ENCODE assay signal across 1 cellular context in the genomic region with DNA sequence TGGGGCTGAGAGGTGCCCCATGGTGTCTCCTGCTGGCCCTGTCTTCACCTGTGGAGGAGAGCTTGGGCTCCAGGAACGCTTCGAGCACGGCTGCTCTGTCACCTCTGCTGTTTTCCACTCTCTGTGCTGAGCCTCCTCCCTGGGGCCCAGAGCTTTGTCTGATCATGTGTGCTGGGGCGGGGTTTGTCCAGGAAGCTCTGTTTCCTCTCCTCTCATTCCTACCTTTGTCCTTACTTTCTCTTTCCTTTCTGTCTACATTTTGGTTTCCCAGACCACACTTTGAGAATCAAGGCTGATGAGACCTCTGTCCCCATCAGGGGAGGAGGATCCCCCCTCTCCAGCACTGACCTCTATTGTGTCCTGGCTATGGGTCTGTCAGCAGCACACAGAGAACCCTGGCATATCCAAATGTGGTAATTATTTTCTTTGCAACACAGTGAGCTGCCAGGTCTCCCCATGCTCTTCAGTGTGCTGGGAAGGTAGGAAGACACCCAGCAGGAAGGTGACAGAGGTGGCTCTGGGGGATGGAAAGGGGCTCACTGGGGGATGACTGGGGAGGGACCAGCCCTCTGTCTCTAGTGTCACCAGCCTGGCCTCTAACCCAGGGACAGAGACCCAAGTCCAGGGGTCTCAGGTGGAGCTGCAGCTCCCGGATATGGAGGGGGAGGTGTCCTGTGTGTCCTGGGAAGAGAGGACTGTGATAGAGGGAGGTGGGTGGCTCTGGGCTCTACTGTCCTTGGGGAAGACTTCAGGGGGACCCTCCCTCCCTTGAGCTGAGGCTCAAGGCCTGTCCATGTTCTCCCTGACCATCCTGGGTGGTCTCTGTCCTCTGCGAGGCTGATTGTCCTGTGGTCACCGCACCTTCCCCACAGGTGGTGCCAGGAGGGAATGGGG.
TF ChIP-seq lines count a peak whose summit lies in the region.

A gene (minus strand): TSS at position 128 of the 894 bp plus-strand sequence. CDS start 107 bp downstream, at position 21.

TF ChIP-seq in HepG2, 621 proteins besides CTCF, POLR2A, EP300 and RAD21 (continued from another document and continues in another):
- TF ChIP-seq TEAD2 (CRISPR knock-in tag; IDR thresholded peaks at IDR 0.05): no peak
- TF ChIP-seq, protein P1, sequence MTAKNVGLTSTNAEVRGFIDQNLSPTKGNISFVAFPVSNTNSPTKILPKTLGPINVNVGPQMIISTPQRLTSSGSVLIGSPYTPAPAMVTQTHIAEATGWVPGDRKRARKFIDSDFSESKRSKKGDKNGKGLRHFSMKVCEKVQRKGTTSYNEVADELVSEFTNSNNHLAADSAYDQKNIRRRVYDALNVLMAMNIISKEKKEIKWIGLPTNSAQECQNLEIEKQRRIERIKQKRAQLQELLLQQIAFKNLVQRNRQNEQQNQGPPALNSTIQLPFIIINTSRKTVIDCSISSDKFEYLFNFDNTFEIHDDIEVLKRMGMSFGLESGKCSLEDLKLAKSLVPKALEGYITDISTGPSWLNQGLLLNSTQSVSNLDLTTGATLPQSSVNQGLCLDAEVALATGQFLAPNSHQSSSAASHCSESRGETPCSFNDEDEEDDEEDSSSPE (CRISPR knock-in tag; IDR thresholded peaks at IDR 0.05): no peak
- TF ChIP-seq, protein P2, sequence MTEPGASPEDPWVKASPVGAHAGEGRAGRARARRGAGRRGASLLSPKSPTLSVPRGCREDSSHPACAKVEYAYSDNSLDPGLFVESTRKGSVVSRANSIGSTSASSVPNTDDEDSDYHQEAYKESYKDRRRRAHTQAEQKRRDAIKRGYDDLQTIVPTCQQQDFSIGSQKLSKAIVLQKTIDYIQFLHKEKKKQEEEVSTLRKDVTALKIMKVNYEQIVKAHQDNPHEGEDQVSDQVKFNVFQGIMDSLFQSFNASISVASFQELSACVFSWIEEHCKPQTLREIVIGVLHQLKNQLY (CRISPR knock-in tag; IDR thresholded peaks at IDR 0.05): peak; percentile 47; the same call in 1 of the 2 replicates
- TF ChIP-seq MLLT10 (CRISPR knock-in tag; IDR thresholded peaks at IDR 0.05): no peak
- TF ChIP-seq ZNF841 (CRISPR knock-in tag; IDR thresholded peaks at IDR 0.05; ENCODE audit: borderline replicate concordance): no peak
- TF ChIP-seq BORCS8-MEF2B (CRISPR knock-in tag; IDR thresholded peaks at IDR 0.05): peak; percentile 43; the same call in 1 of the 2 replicates
- TF ChIP-seq DMAP1 (CRISPR knock-in tag; IDR thresholded peaks at IDR 0.05): no peak
- TF ChIP-seq, protein P3, sequence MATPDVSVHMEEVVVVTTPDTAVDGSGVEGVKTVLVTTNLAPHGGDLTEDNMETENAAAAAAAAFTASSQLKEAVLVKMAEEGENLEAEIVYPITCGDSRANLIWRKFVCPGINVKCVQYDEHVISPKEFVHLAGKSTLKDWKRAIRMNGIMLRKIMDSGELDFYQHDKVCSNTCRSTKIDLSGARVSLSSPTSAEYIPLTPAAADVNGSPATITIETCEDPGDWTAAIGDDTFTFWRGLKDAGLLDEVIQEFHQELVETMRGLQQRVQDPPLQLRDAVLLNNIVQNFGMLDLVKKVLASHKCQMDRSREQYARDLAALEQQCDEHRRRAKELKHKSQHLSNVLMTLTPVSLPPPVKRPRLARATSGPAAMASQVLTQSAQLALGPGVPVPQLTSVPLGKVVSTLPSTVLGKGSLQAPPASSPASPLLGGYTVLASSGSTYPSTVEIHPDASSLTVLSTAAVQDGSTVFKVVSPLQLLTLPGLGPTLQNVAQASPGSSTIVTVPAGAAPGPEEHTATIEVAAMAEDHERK (CRISPR knock-in tag; IDR thresholded peaks at IDR 0.05; ENCODE audit: low read depth): no peak
- TF ChIP-seq SMARCC2 (IDR thresholded peaks at IDR 0.05): no peak
- TF ChIP-seq, protein P4, sequence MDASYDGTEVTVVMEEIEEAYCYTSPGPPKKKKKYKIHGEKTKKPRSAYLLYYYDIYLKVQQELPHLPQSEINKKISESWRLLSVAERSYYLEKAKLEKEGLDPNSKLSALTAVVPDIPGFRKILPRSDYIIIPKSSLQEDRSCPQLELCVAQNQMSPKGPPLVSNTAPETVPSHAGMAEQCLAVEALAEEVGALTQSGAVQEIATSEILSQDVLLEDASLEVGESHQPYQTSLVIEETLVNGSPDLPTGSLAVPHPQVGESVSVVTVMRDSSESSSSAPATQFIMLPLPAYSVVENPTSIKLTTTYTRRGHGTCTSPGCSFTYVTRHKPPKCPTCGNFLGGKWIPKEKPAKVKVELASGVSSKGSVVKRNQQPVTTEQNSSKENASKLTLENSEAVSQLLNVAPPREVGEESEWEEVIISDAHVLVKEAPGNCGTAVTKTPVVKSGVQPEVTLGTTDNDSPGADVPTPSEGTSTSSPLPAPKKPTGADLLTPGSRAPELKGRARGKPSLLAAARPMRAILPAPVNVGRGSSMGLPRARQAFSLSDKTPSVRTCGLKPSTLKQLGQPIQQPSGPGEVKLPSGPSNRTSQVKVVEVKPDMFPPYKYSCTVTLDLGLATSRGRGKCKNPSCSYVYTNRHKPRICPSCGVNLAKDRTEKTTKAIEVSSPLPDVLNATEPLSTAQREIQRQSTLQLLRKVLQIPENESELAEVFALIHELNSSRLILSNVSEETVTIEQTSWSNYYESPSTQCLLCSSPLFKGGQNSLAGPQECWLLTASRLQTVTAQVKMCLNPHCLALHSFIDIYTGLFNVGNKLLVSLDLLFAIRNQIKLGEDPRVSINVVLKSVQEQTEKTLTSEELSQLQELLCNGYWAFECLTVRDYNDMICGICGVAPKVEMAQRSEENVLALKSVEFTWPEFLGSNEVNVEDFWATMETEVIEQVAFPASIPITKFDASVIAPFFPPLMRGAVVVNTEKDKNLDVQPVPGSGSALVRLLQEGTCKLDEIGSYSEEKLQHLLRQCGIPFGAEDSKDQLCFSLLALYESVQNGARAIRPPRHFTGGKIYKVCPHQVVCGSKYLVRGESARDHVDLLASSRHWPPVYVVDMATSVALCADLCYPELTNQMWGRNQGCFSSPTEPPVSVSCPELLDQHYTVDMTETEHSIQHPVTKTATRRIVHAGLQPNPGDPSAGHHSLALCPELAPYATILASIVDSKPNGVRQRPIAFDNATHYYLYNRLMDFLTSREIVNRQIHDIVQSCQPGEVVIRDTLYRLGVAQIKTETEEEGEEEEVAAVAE (CRISPR knock-in tag; IDR thresholded peaks at IDR 0.05; ENCODE audit: borderline replicate concordance): 0 out of 2 replicates have a peak, but pooled peaks have one; percentile 36
- TF ChIP-seq NRL (CRISPR knock-in tag; IDR thresholded peaks at IDR 0.05; ENCODE audit: borderline replicate concordance): no peak
- TF ChIP-seq ADNP (CRISPR knock-in tag; IDR thresholded peaks at IDR 0.05): no peak
- TF ChIP-seq ZNF629 (CRISPR knock-in tag; conservative IDR thresholded peaks at IDR 0.05): no peak; the same call in 1 of the 2 replicates
- no peak for TF ChIP-seq ERF (CRISPR knock-in tag; IDR thresholded peaks at IDR 0.05)
- TF ChIP-seq RBAK (CRISPR knock-in tag; IDR thresholded peaks at IDR 0.05): no peak
- TF ChIP-seq MAZ (IDR thresholded peaks at IDR 0.05; ENCODE audit: borderline replicate concordance, low read depth, low read length): no peak
- no peak; the same call in 1 of the 2 replicates for TF ChIP-seq MAZ (CRISPR knock-in tag; IDR thresholded peaks at IDR 0.05; ENCODE audit: low read depth)
- TF ChIP-seq, protein P5, sequence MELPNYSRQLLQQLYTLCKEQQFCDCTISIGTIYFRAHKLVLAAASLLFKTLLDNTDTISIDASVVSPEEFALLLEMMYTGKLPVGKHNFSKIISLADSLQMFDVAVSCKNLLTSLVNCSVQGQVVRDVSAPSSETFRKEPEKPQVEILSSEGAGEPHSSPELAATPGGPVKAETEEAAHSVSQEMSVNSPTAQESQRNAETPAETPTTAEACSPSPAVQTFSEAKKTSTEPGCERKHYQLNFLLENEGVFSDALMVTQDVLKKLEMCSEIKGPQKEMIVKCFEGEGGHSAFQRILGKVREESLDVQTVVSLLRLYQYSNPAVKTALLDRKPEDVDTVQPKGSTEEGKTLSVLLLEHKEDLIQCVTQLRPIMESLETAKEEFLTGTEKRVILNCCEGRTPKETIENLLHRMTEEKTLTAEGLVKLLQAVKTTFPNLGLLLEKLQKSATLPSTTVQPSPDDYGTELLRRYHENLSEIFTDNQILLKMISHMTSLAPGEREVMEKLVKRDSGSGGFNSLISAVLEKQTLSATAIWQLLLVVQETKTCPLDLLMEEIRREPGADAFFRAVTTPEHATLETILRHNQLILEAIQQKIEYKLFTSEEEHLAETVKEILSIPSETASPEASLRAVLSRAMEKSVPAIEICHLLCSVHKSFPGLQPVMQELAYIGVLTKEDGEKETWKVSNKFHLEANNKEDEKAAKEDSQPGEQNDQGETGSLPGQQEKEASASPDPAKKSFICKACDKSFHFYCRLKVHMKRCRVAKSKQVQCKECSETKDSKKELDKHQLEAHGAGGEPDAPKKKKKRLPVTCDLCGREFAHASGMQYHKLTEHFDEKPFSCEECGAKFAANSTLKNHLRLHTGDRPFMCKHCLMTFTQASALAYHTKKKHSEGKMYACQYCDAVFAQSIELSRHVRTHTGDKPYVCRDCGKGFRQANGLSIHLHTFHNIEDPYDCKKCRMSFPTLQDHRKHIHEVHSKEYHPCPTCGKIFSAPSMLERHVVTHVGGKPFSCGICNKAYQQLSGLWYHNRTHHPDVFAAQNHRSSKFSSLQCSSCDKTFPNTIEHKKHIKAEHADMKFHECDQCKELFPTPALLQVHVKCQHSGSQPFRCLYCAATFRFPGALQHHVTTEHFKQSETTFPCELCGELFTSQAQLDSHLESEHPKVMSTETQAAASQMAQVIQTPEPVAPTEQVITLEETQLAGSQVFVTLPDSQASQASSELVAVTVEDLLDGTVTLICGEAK (IDR thresholded peaks at IDR 0.05): no peak
- TF ChIP-seq, protein P5 (CRISPR knock-in tag; IDR thresholded peaks at IDR 0.05): no peak; the same call in 1 of the 2 replicates
- no peak for TF ChIP-seq SKI (IDR thresholded peaks at IDR 0.05; ENCODE audit: partially characterized antibody)
- TF ChIP-seq, protein P6, sequence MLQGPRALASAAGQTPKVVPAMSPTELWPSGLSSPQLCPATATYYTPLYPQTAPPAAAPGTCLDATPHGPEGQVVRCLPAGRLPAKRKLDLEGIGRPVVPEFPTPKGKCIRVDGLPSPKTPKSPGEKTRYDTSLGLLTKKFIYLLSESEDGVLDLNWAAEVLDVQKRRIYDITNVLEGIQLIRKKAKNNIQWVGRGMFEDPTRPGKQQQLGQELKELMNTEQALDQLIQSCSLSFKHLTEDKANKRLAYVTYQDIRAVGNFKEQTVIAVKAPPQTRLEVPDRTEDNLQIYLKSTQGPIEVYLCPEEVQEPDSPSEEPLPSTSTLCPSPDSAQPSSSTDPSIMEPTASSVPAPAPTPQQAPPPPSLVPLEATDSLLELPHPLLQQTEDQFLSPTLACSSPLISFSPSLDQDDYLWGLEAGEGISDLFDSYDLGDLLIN (CRISPR knock-in tag; IDR thresholded peaks at IDR 0.05; ENCODE audit: borderline replicate concordance): no peak
- TF ChIP-seq, protein P7, sequence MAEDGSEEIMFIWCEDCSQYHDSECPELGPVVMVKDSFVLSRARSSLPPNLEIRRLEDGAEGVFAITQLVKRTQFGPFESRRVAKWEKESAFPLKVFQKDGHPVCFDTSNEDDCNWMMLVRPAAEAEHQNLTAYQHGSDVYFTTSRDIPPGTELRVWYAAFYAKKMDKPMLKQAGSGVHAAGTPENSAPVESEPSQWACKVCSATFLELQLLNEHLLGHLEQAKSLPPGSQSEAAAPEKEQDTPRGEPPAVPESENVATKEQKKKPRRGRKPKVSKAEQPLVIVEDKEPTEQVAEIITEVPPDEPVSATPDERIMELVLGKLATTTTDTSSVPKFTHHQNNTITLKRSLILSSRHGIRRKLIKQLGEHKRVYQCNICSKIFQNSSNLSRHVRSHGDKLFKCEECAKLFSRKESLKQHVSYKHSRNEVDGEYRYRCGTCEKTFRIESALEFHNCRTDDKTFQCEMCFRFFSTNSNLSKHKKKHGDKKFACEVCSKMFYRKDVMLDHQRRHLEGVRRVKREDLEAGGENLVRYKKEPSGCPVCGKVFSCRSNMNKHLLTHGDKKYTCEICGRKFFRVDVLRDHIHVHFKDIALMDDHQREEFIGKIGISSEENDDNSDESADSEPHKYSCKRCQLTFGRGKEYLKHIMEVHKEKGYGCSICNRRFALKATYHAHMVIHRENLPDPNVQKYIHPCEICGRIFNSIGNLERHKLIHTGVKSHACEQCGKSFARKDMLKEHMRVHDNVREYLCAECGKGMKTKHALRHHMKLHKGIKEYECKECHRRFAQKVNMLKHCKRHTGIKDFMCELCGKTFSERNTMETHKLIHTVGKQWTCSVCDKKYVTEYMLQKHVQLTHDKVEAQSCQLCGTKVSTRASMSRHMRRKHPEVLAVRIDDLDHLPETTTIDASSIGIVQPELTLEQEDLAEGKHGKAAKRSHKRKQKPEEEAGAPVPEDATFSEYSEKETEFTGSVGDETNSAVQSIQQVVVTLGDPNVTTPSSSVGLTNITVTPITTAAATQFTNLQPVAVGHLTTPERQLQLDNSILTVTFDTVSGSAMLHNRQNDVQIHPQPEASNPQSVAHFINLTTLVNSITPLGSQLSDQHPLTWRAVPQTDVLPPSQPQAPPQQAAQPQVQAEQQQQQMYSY (CRISPR knock-in tag; IDR thresholded peaks at IDR 0.05): no peak
- 0 out of 2 replicates have a peak, but pooled peaks have one; percentile 20 for TF ChIP-seq FOXC1 (CRISPR knock-in tag; IDR thresholded peaks at IDR 0.05; ENCODE audit: borderline replicate concordance)
- TF ChIP-seq, protein P8, sequence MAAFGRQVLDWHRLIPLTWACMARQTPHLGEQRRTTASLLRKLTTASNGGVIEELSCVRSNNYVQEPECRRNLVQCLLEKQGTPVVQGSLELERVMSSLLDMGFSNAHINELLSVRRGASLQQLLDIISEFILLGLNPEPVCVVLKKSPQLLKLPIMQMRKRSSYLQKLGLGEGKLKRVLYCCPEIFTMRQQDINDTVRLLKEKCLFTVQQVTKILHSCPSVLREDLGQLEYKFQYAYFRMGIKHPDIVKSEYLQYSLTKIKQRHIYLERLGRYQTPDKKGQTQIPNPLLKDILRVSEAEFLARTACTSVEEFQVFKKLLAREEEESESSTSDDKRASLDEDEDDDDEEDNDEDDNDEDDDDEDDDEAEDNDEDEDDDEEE (CRISPR knock-in tag; IDR thresholded peaks at IDR 0.05): no peak
- no peak for TF ChIP-seq SYNCRIP (IDR thresholded peaks at IDR 0.05; ENCODE audit: insufficient read depth, low read depth, low read length)
- TF ChIP-seq NFKB2 (CRISPR knock-in tag; IDR thresholded peaks at IDR 0.05; ENCODE audit: borderline replicate concordance): no peak
